ENCODE assay signal across 9 cellular contexts in the genomic region with DNA sequence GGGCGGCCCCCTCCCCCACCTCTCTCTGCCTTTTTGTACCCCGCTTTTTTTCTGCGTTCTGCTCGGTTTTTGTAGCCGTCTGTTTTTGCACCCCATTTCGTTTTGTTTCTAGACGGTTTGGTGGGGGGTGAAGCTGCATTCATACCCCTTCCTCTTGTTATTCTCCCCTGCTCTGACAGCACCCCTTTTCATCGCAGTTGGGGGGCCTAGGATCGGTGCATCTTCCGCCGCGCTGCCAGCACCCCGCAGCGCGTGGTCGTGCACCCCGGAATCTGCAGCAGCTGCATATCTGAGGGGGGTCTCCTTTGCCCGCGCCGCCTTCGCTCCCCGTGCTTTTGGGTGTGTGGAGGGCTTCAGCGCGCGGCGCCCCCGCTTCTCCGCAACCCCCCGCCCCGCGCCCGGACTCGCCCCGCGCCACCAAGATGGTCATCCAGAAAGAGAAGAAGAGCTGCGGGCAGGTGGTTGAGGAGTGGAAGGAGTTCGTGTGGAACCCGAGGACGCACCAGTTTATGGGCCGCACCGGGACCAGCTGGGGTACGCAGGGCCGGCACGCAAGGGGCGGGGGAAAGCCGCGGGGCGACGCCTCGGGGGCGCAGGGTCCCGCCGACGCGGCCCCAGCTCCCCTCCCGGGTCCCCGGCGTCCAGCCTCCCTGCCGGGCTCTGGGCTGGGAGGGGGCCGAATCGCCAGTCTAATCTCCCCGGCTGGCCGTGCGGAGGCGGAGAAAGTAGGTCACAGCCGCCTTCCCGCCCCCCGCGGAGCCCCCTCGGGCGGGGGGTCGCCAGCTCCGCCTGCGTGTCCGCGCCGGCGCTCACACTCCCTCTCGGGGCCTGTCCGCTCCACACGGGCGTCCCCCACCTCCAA. TPM values are rescaled to one million over a fixed set of nuclear protein-coding genes. Genes with fewer than 3 reads are reported as not detected.
A peak's percentile ranks its signal among the peaks of the same experiment; 100 is the strongest.
DNase-seq lines count a peak whose midpoint lies in the region; ATAC-seq lines count a peak whose summit lies in the region.
"Had no signal": no experiment of that assay in that cellular context is flagged by ENCODE, and none has a peak within 500 bp of the region (broad histone marks: within the 10 kb centered on the region; RNA-seq: fewer than 3 reads in every experiment).

No MANE protein-coding gene starts in this region.

- DNase-seq in stimulated activated naive CD8-positive, alpha-beta T cell treated with anti-CD3 and anti-CD28 coated beads, Interleukin-15, Interleukin-2, amounts not matched to agents 100 U/mL and 50 U/mL, for 24 hours = no peak
- no peak for DNase-seq in SKM-1 (lab: John Stamatoyannopoulos, UW; ENCODE audit: unreplicated experiment)
- DNase-seq in stimulated activated CD4-positive, alpha-beta T cell treated with anti-CD3 and anti-CD28 coated beads, Interleukin-2, amount 100 ng/mL, for 48 hours = no peak
- no peak for DNase-seq in activated CD4-positive, alpha-beta T cell treated with anti-CD3 and anti-CD28 coated beads for 1 hour

- H3K9me3 ChIP-seq in mononuclear cell (ENCODE audit: low read depth, low read length) = no peaks in the 10 kb centered on the region

- H3K4me3 ChIP-seq in mononuclear cell (ENCODE audit: low read length) = peak overlapping the region; percentile 20

- H3K36me3 Mint-ChIP-seq in stimulated activated naive CD8-positive, alpha-beta T cell treated with anti-CD3 and anti-CD28 coated beads, Interleukin-15, Interleukin-2, amounts not matched to agents 100 ng/mL and 50 ng/mL, for 24 hours (ENCODE audit: low read depth) = no peaks in the 10 kb centered on the region

- H3K4me3 Mint-ChIP-seq in stimulated activated naive CD8-positive, alpha-beta T cell treated with anti-CD3 and anti-CD28 coated beads, Interleukin-15, Interleukin-2, amounts not matched to agents 100 ng/mL and 50 ng/mL, for 24 hours = peak overlapping the region; percentile 69

- no peak for ATAC-seq in stimulated activated naive CD8-positive, alpha-beta T cell treated with anti-CD3 and anti-CD28 coated beads, Interleukin-15, Interleukin-2, amounts not matched to agents 100 U/mL and 50 U/mL, for 24 hours
- ATAC-seq in HG03108 (IDR thresholded peaks at IDR 0.05; ENCODE audit: unreplicated experiment) = no peak

- H3K27ac Mint-ChIP-seq in stimulated activated naive CD8-positive, alpha-beta T cell treated with anti-CD3 and anti-CD28 coated beads, Interleukin-15, Interleukin-2, amounts not matched to agents 100 ng/mL and 50 ng/mL, for 24 hours = no peak overlapping the region

- H3K4me1 Mint-ChIP-seq in stimulated activated naive CD8-positive, alpha-beta T cell treated with anti-CD3 and anti-CD28 coated beads, Interleukin-15, Interleukin-2, amounts not matched to agents 100 ng/mL and 50 ng/mL, for 24 hours (ENCODE audit: low read depth) = peaks cover 14% of the 10 kb centered on the region

- H3K27me3 ChIP-seq in mononuclear cell (ENCODE audit: insufficient read depth, low read length) = peaks cover 37% of the 10 kb centered on the region

- no peaks in the 10 kb centered on the region for H3K9me3 Mint-ChIP-seq in stimulated activated naive CD8-positive, alpha-beta T cell treated with anti-CD3 and anti-CD28 coated beads, Interleukin-15, Interleukin-2, amounts not matched to agents 100 ng/mL and 50 ng/mL, for 24 hours

- peaks cover 39% of the 10 kb centered on the region for H3K27me3 Mint-ChIP-seq in stimulated activated naive CD8-positive, alpha-beta T cell treated with anti-CD3 and anti-CD28 coated beads, Interleukin-15, Interleukin-2, amounts not matched to agents 100 ng/mL and 50 ng/mL, for 24 hours

- peaks cover 28% of the 10 kb centered on the region for H3K4me1 ChIP-seq in mononuclear cell (ENCODE audit: insufficient read depth, low read length)

- H3K27ac ChIP-seq in cingulate gyrus (ENCODE audit: low read depth, low read length) = peak overlapping the region; percentile 81

RNA-seq across cellular contexts. Expression of a gene that starts 0.6 kb away (rescaled TPM):
- total RNA-seq in mononuclear cell = not detected
- total RNA-seq: myocyte had no signal

RNA-seq across cellular contexts. Expression of a gene that starts 21.4 kb away (rescaled TPM):
- total RNA-seq in mononuclear cell = not detected

RNA-seq across cellular contexts. Expression of a gene that starts 23.7 kb away (rescaled TPM):
- total RNA-seq in mononuclear cell = 28.3 TPM

RNA-seq across cellular contexts. Expression of a gene that starts 36.0 kb away (rescaled TPM):
- 9.9 TPM for total RNA-seq in mononuclear cell

RNA-seq across cellular contexts. Expression of a gene that starts 36.6 kb away (rescaled TPM):
- total RNA-seq in mononuclear cell = 7.7 TPM
